In genomic region chr2:3547915-3548314, GRCh38 we compare ENCODE assay signal across 20 cellular contexts. TPM values are rescaled to one million over a fixed set of nuclear protein-coding genes. Genes with fewer than 3 reads are reported as not detected.
A peak's percentile ranks its signal among the peaks of the same experiment; 100 is the strongest.
DNase-seq lines count a peak whose midpoint lies in the region; ATAC-seq, FAIRE-seq and TF ChIP-seq lines count a peak whose summit lies in the region.
"Had no signal": no experiment of that assay in that cellular context is flagged by ENCODE, and none has a peak within 500 bp of the region (broad histone marks: within the 10 kb centered on the region; RNA-seq: fewer than 3 reads in every experiment).

No MANE protein-coding gene starts in this region.

- TF ChIP-seq CTCF in foreskin keratinocyte (conservative IDR thresholded peaks at IDR 0.05) (no peak), psoas muscle (IDR thresholded peaks at IDR 0.05) (no peak)

- no peak overlapping the region for H3K4me3 ChIP-seq in psoas muscle
- H3K4me3 ChIP-seq: SK-N-MC had no signal

- H3K4me1 Mint-ChIP-seq in activated naive CD8-positive, alpha-beta T cell treated with anti-CD3 and anti-CD28 coated beads, Interleukin-2, amount 50 U/mL, for 24 hours, result no peaks in the 10 kb centered on the region
- no peaks in the 10 kb centered on the region for H3K4me1 Mint-ChIP-seq in activated naive CD8-positive, alpha-beta T cell treated with anti-CD3 and anti-CD28 coated beads for 36 hours
- H3K4me1 Mint-ChIP-seq: CD14-positive monocyte had no signal

- peaks cover 76% of the 10 kb centered on the region for H3K36me3 Mint-ChIP-seq in activated naive CD8-positive, alpha-beta T cell treated with anti-CD3 and anti-CD28 coated beads, Interleukin-2, amount 50 U/mL, for 24 hours (ENCODE audit: low read depth)
- H3K36me3 Mint-ChIP-seq in activated naive CD8-positive, alpha-beta T cell treated with anti-CD3 and anti-CD28 coated beads for 36 hours, result peaks cover 39% of the 10 kb centered on the region

- no peak for ATAC-seq in activated naive CD8-positive, alpha-beta T cell treated with anti-CD3 and anti-CD28 coated beads, Interleukin-2, amount 50 U/mL, for 24 hours
- ATAC-seq in foreskin keratinocyte (peak; percentile 20), psoas muscle (no peak)
- ATAC-seq: HCT116, Right ventricle myocardium inferior had no signal

- H3K27ac ChIP-seq in foreskin keratinocyte (no peak overlapping the region), psoas muscle (no peak overlapping the region)
- H3K27ac ChIP-seq: SK-N-MC had no signal

- intact Hi-C loops in psoas muscle (cut with DNase I), result no loop called here

- WGBS in psoas muscle, 3 donors, result 91 to 96% (median 96%) methylated on average over 2 of the region's 2 CpGs

- peak overlapping the region; percentile 2 for H3K27ac Mint-ChIP-seq in activated naive CD8-positive, alpha-beta T cell treated with anti-CD3 and anti-CD28 coated beads, Interleukin-2, amount 50 U/mL, for 24 hours
- H3K27ac Mint-ChIP-seq in activated naive CD8-positive, alpha-beta T cell treated with anti-CD3 and anti-CD28 coated beads for 36 hours, result no peak overlapping the region

- H3K36me3 ChIP-seq in psoas muscle (ENCODE audit: insufficient read depth in 1 of 2, low read depth in 1 of 2), result peaks cover 17 to 96% of the 10 kb centered on the region in 2 donors

- DNase-seq in activated naive CD8-positive, alpha-beta T cell treated with anti-CD3 and anti-CD28 coated beads, Interleukin-2, amount 50 U/mL, for 24 hours, result no peak
- no peak for DNase-seq in activated naive CD8-positive, alpha-beta T cell treated with anti-CD3 and anti-CD28 coated beads for 36 hours
- DNase-seq in RCC 7860 (ENCODE audit: low spot score) (peak; percentile 23), foreskin keratinocyte (no peak), COLO668 (lab: John Stamatoyannopoulos, UW; ENCODE audit: unreplicated experiment) (no peak), psoas muscle (no peak)
- DNase-seq: DMS79; KBM-7; NCI-H1092 treated with DMSO at 0.1 percent for 48 hours; NCI-H1694; NCI-H345; NCI-H69; NK-92 treated with Interleukin-12 subunit alpha and Interleukin-12 subunit beta, amount 100 ng/mL, for 24 hours had no signal

- no peaks in the 10 kb centered on the region for H3K27me3 ChIP-seq in foreskin keratinocyte
- H3K27me3 ChIP-seq in psoas muscle (ENCODE audit: insufficient read depth in 3 of 3, low read length in 2 of 3), result no peaks in the 10 kb centered on the region

- no peaks in the 10 kb centered on the region for H3K9me3 ChIP-seq in psoas muscle

- H3K4me1 ChIP-seq in foreskin keratinocyte (no peaks in the 10 kb centered on the region), psoas muscle (no peaks in the 10 kb centered on the region)

- no peaks in the 10 kb centered on the region for H3K9me3 Mint-ChIP-seq in activated naive CD8-positive, alpha-beta T cell treated with anti-CD3 and anti-CD28 coated beads, Interleukin-2, amount 50 U/mL, for 24 hours
- no peaks in the 10 kb centered on the region for H3K9me3 Mint-ChIP-seq in activated naive CD8-positive, alpha-beta T cell treated with anti-CD3 and anti-CD28 coated beads for 36 hours

- H3K27me3 Mint-ChIP-seq in activated naive CD8-positive, alpha-beta T cell treated with anti-CD3 and anti-CD28 coated beads, Interleukin-2, amount 50 U/mL, for 24 hours, result no peaks in the 10 kb centered on the region
- H3K27me3 Mint-ChIP-seq in activated naive CD8-positive, alpha-beta T cell treated with anti-CD3 and anti-CD28 coated beads for 36 hours, result no peaks in the 10 kb centered on the region

- no peak for FAIRE-seq in RCC 7860 (lab: Jason Lieb, UNC)
- FAIRE-seq: G401.6, GM12891 had no signal

- H3K4me3 Mint-ChIP-seq in activated naive CD8-positive, alpha-beta T cell treated with anti-CD3 and anti-CD28 coated beads, Interleukin-2, amount 50 U/mL, for 24 hours, result no peak overlapping the region
- H3K4me3 Mint-ChIP-seq in activated naive CD8-positive, alpha-beta T cell treated with anti-CD3 and anti-CD28 coated beads for 36 hours, result no peak overlapping the region
- H3K4me3 Mint-ChIP-seq: CD14-positive monocyte had no signal

RNA-seq across cellular contexts. Expression of gene RNASEH1, which starts 10.2 kb away (rescaled TPM):
- 10 to 100 TPM; 39.4 to 39.8 TPM for total RNA-seq in activated naive CD8-positive, alpha-beta T cell treated with anti-CD3 and anti-CD28 coated beads for 36 hours
- total RNA-seq in foreskin keratinocyte, result 32.0 and 32.8 TPM in 2 replicates
- polyA plus RNA-seq in foreskin keratinocyte, result 15.1 and 16.8 TPM in 2 replicates
- total RNA-seq in psoas muscle, result 10 to 100 TPM; 15.6 to 32.4 (median 20.9) TPM
- polyA plus RNA-seq in psoas muscle, result 10 to 100 TPM; 11.5 to 45.6 (median 21.1) TPM

RNA-seq across cellular contexts. Expression of gene RPS7, which starts 27.1 kb away (rescaled TPM):
- total RNA-seq in activated naive CD8-positive, alpha-beta T cell treated with anti-CD3 and anti-CD28 coated beads for 36 hours, result 1,000 to 10,000 TPM; 1,614 to 1,631 TPM
- total RNA-seq in foreskin keratinocyte (1,708 and 1,786 TPM in 2 replicates), psoas muscle (100 to 1,000 TPM; 471 to 725 (median 638) TPM)
- polyA plus RNA-seq in foreskin keratinocyte (2,392 and 2,411 TPM in 2 replicates), psoas muscle (1,000 to 10,000 TPM; 1,251 to 1,967 (median 1,335) TPM)

RNA-seq across cellular contexts. Expression of gene ADI1, which starts 28.6 kb away (rescaled TPM):
- 10 to 100 TPM; 22.8 to 23.7 TPM for total RNA-seq in activated naive CD8-positive, alpha-beta T cell treated with anti-CD3 and anti-CD28 coated beads for 36 hours
- total RNA-seq in foreskin keratinocyte (37.0 and 39.6 TPM in 2 replicates), psoas muscle (100 to 1,000 TPM in 2 of 4 donors, 10 to 100 TPM in 2; 42.5 to 137 (median 76.1) TPM)
- polyA plus RNA-seq in foreskin keratinocyte (46.7 and 46.9 TPM in 2 replicates), psoas muscle (10 to 100 TPM; 42.7 to 95.0 (median 43.7) TPM)

RNA-seq across cellular contexts. Expression of gene COLEC11, which starts 47.0 kb away (rescaled TPM):
- total RNA-seq in activated naive CD8-positive, alpha-beta T cell treated with anti-CD3 and anti-CD28 coated beads for 36 hours, result under 1 TPM; 0.52 to 0.86 TPM
- total RNA-seq in foreskin keratinocyte (not detected in 2 replicates), psoas muscle (under 1 TPM in 3 of 4 donors, not detected in 1; 0.22 to 0.79 (median 0.40) TPM)
- polyA plus RNA-seq in foreskin keratinocyte (not detected in 2 replicates), psoas muscle (1 to 10 TPM in 1 of 3 donors, under 1 TPM in 2; 0.23 to 1.0 (median 0.35) TPM)
- total RNA-seq: HT-29 had no signal
- polyA plus RNA-seq: CD14-positive monocyte had no signal
